ENCODE assay signal across 20 cellular contexts in the genomic region with DNA sequence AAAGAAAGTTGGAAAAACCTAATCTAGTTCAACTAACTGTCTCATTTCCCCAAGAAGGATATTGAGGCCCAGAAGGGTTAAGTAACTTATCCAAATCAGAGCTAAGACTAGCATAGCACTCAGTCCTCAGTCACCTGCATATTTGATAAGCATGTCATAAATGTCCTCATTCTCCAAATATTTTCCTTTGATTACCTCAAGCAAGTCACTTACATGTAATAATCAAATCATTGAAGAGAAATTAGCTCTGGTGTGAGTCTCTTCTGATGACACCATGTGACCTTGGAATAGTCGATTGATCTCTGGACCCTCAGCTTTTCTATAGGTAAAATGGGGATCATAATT. TPM values are rescaled to one million over a fixed set of nuclear protein-coding genes. Genes with fewer than 3 reads are reported as not detected.
DNase-seq lines count a peak whose midpoint lies in the region; TF ChIP-seq lines count a peak whose summit lies in the region.
"Had no signal": no experiment of that assay in that cellular context is flagged by ENCODE, and none has a peak within 500 bp of the region (broad histone marks: within the 10 kb centered on the region; RNA-seq: fewer than 3 reads in every experiment).

No MANE protein-coding gene starts in this region.

- H3K9me3 ChIP-seq in osteoblast (ENCODE audit: low read depth, low read length) (no peaks in the 10 kb centered on the region), A673 (ENCODE audit: low read depth, low read length, poor library complexity, severe bottlenecking) (no peaks in the 10 kb centered on the region)
- H3K9me3 ChIP-seq: adrenal gland, colonic mucosa, gastroesophageal sphincter, upper lobe of left lung had no signal

- TF ChIP-seq CTCF in KMS-11 (conservative IDR thresholded peaks at IDR 0.05; ENCODE audit: low read depth, low read length), result no peak
- no peak for TF ChIP-seq CTCF in coronary artery (IDR thresholded peaks at IDR 0.05)
- no peak for TF ChIP-seq CTCF in osteoblast (IDR thresholded peaks at IDR 0.05; ENCODE audit: extremely low read depth, low read depth, low read length)
- no peak for TF ChIP-seq CTCF in A673 (conservative IDR thresholded peaks at IDR 0.05; ENCODE audit: low read depth, low read length)

- H3K9ac ChIP-seq in KMS-11, result no peak overlapping the region

- POLR2A ChIA-PET in A673 (lab: Charles Lee; ENCODE audit: low non-redundant PET), result no interaction called here

- H3K27me3 Mint-ChIP-seq in activated CD4-positive, alpha-beta T cell treated with anti-CD3 and anti-CD28 coated beads, Interleukin-2, amount 10 ng/mL, durations not matched to agents 24 days and 14 days, result peaks cover 2% of the 10 kb centered on the region

- H3K36me3 ChIP-seq in KMS-11 (ENCODE audit: insufficient read depth) (no peaks in the 10 kb centered on the region), osteoblast (ENCODE audit: insufficient read depth, low read length) (no peaks in the 10 kb centered on the region), A673 (ENCODE audit: insufficient read depth, low read length, poor library complexity, severe bottlenecking) (no peaks in the 10 kb centered on the region)
- H3K36me3 ChIP-seq: adrenal gland, colonic mucosa, gastroesophageal sphincter, upper lobe of left lung had no signal

- no peak overlapping the region for H3K4me3 Mint-ChIP-seq in activated CD4-positive, alpha-beta T cell treated with anti-CD3 and anti-CD28 coated beads, Interleukin-2, amount 10 ng/mL, durations not matched to agents 24 days and 14 days
- H3K4me3 Mint-ChIP-seq: activated CD4-positive, alpha-beta memory T cell treated with anti-CD3 and anti-CD28 coated beads, Interleukin-2, amount 10 ng/mL, durations not matched to agents 7 days and 5 days had no signal

- CTCF ChIA-PET in A673 (lab: Charles Lee), result no interaction called here

- peak overlapping the region; percentile 66; the same call in 1 of the 2 replicates for H3K4me2 ChIP-seq in KMS-11
- no peak overlapping the region for H3K4me2 ChIP-seq in osteoblast (ENCODE audit: insufficient read depth, low read length)

- H2AFZ ChIP-seq in KMS-11 (ENCODE audit: low read depth) (no peak overlapping the region), osteoblast (ENCODE audit: low read length) (no peak overlapping the region)

- H3K4me1 ChIP-seq in KMS-11 (ENCODE audit: low read depth, poor library complexity, severe bottlenecking), result peaks cover 60% of the 10 kb centered on the region
- peaks cover 25% of the 10 kb centered on the region for H3K4me1 ChIP-seq in osteoblast (ENCODE audit: insufficient read depth, low read length)
- no peaks in the 10 kb centered on the region for H3K4me1 ChIP-seq in A673 (ENCODE audit: insufficient read depth, low read length, poor library complexity, severe bottlenecking)
- H3K4me1 ChIP-seq: adrenal gland, colonic mucosa had no signal

- H3K27me3 ChIP-seq in KMS-11 (ENCODE audit: insufficient read depth, low read depth) (no peaks in the 10 kb centered on the region), osteoblast (ENCODE audit: insufficient read depth, low read length) (no peaks in the 10 kb centered on the region), A673 (replicated peaks; ENCODE audit: insufficient read depth, low read depth, low read length, poor library complexity) (no peaks in the 10 kb centered on the region)
- H3K27me3 ChIP-seq: adrenal gland, colonic mucosa, gastroesophageal sphincter, upper lobe of left lung had no signal

- DNase-seq in activated CD4-positive, alpha-beta T cell treated with anti-CD3 and anti-CD28 coated beads, Interleukin-2, amount 10 ng/mL, durations not matched to agents 24 days and 14 days, result no peak
- DNase-seq in activated CD4-positive, alpha-beta T cell treated with anti-CD3 and anti-CD28 coated beads, Interleukin-2, amount 50 U/mL, for 48 hours, result no peak
- DNase-seq in coronary artery (ENCODE audit: low spot score), result no peak
- DNase-seq in osteoblast (ENCODE audit: insufficient read length, low spot score, missing footprints), result no peak
- DNase-seq in A673 (ENCODE audit: low spot score), result no peak
- no peak for DNase-seq in activated CD8-positive, alpha-beta memory T cell treated with anti-CD3 and anti-CD28 coated beads, Interleukin-2, amount 50 U/mL, for 4 hours
- DNase-seq in SIG-M5 treated with dmso at 0.1 percent for 504 hours (lab: John Stamatoyannopoulos, UW; ENCODE audit: unreplicated experiment), result no peak
- DNase-seq: activated CD4-positive, alpha-beta memory T cell treated with anti-CD3 and anti-CD28 coated beads, Interleukin-2, amount 10 ng/mL, durations not matched to agents 7 days and 5 days; activated CD4-positive, CD25-positive, alpha-beta regulatory T cell; adrenal gland; colonic mucosa; COR-L47; DMS79 treated with DMSO at 0.1 percent for 48 hours; NCI-H1105 treated with DMSO at 0.1 percent for 48 hours; NCI-H2029; nucleus accumbens; substantia nigra; upper lobe of left lung had no signal

- no peaks in the 10 kb centered on the region for H3K36me3 Mint-ChIP-seq in activated CD4-positive, alpha-beta T cell treated with anti-CD3 and anti-CD28 coated beads, Interleukin-2, amount 10 ng/mL, durations not matched to agents 24 days and 14 days (ENCODE audit: low read depth)

- peaks cover 30% of the 10 kb centered on the region for H3K4me1 Mint-ChIP-seq in activated CD4-positive, alpha-beta T cell treated with anti-CD3 and anti-CD28 coated beads, Interleukin-2, amount 10 ng/mL, durations not matched to agents 24 days and 14 days

- H3K79me2 ChIP-seq in KMS-11 (ENCODE audit: insufficient read depth, low read depth) (no peaks in the 10 kb centered on the region), osteoblast (ENCODE audit: insufficient read depth, low read length) (no peaks in the 10 kb centered on the region)

- no TSS peak for BruUV-seq in A673 (replicated peaks; lab: Mats Ljungman, UMichigan)

- no peaks in the 10 kb centered on the region for H4K20me1 ChIP-seq in KMS-11 (ENCODE audit: insufficient read depth)
- H4K20me1 ChIP-seq in osteoblast (ENCODE audit: insufficient read depth, low read length), result no peaks in the 10 kb centered on the region

- H3K4me3 ChIP-seq in KMS-11 (IDR thresholded peaks at IDR 0.05; ENCODE audit: insufficient read depth, low read depth, low read length) (no peak overlapping the region), coronary artery (no peak overlapping the region), osteoblast (ENCODE audit: insufficient read depth, low read length) (no peak overlapping the region), A673 (ENCODE audit: low read depth, low read length, poor library complexity, severe bottlenecking) (no peak overlapping the region)
- H3K4me3 ChIP-seq: adrenal gland, colonic mucosa, gastroesophageal sphincter, upper lobe of left lung had no signal

- H3K27ac ChIP-seq in KMS-11 (peak overlapping the region; percentile 86), coronary artery (peak overlapping the region; percentile 18 to 74), osteoblast (ENCODE audit: low read depth, low read length) (peak overlapping the region; percentile 92), A673 (ENCODE audit: low read depth, low read length, poor library complexity, severe bottlenecking) (no peak overlapping the region)
- H3K27ac ChIP-seq: adrenal gland, colonic mucosa, upper lobe of left lung had no signal

- H3K27ac Mint-ChIP-seq in activated CD4-positive, alpha-beta T cell treated with anti-CD3 and anti-CD28 coated beads, Interleukin-2, amount 10 ng/mL, durations not matched to agents 24 days and 14 days, result peak overlapping the region; percentile 68

- intact Hi-C loops in activated CD4-positive, alpha-beta T cell treated with anti-CD3 and anti-CD28 coated beads, Interleukin-2, amount 10 ng/mL, durations not matched to agents 24 days and 14 days (cut with micrococcal nuclease), result loop anchor here (2.0 kb wide), 3 partner anchors 65 to 175 kb away; no protein-coding TSS in a partner anchor
- intact Hi-C loops in A673 (cut with micrococcal nuclease; ENCODE audit: unreplicated experiment), result no loop called here

- H3K9me3 Mint-ChIP-seq in activated CD4-positive, alpha-beta T cell treated with anti-CD3 and anti-CD28 coated beads, Interleukin-2, amount 10 ng/mL, durations not matched to agents 24 days and 14 days, result peaks cover 2% of the 10 kb centered on the region

RNA-seq across cellular contexts. Expression of a gene that starts 48.8 kb away (rescaled TPM):
- total RNA-seq in activated CD4-positive, alpha-beta T cell treated with anti-CD3 and anti-CD28 coated beads, Interleukin-2, amount 10 ng/mL, durations not matched to agents 24 days and 14 days, result 141 and 156 TPM in 2 replicates
- total RNA-seq in osteoblast, result 313 and 324 TPM in 2 replicates
- total RNA-seq in A673 (2021), result 168 and 174 TPM in 2 replicates
